ENCODE assay signal across 8 cellular contexts in the genomic region with DNA sequence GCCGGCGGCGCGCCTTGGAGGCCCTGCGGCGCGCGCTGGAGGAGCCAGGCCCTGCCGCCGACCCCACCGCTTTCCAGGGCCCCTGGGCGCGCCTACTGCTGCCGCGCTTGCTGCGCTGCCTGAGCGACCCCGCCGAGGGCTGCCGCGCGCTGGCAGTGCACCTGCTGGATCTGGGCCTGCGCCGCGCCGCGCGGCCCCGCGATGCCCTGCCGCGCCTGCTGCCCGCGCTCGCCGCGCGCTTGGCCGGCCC. TPM values are rescaled to one million over a fixed set of nuclear protein-coding genes. Genes with fewer than 3 reads are reported as not detected.
DNase-seq lines count a peak whose midpoint lies in the region; ATAC-seq lines count a peak whose summit lies in the region.

No MANE protein-coding gene starts in this region.

- no peaks in the 10 kb centered on the region for H3K4me1 ChIP-seq in aorta (ENCODE audit: control insufficient read depth in 1 of 2, insufficient read depth in 2 of 2, low read length in 2 of 2)

- H3K9me3 ChIP-seq in aorta (ENCODE audit: control insufficient read depth, low read length), result no peaks in the 10 kb centered on the region

- H3K36me3 ChIP-seq in aorta (ENCODE audit: control insufficient read depth in 1 of 2, insufficient read depth in 2 of 2, low read length in 1 of 2), result no peaks in the 10 kb centered on the region

- H3K4me3 Mint-ChIP-seq in activated T-helper 17 cell treated with anti-CD3 and anti-CD28 coated beads, Interleukin-2, amount 50 U/mL, for 72 hours, result peak overlapping the region; percentile 79

- DNase-seq in COR-L47 (lab: John Stamatoyannopoulos, UW), result peak; percentile 31
- no peak for DNase-seq in aorta
- DNase-seq in 8988T, result no peak
- no peak for DNase-seq in NCI-H1048 (lab: John Stamatoyannopoulos, UW)
- no peak for DNase-seq in HPDE6-E6E7 (ENCODE audit: extremely low spot score)

- peaks cover 19% of the 10 kb centered on the region for H3K4me1 Mint-ChIP-seq in activated T-helper 17 cell treated with anti-CD3 and anti-CD28 coated beads, Interleukin-2, amount 50 U/mL, for 72 hours

- ATAC-seq in HG02623 (IDR thresholded peaks at IDR 0.05; ENCODE audit: unreplicated experiment) (peak; percentile 28), aorta (ENCODE audit: low FRiP score) (no peak)
- peak; percentile 25 for ATAC-seq in activated T-helper 17 cell treated with anti-CD3 and anti-CD28 coated beads, Interleukin-2, amount 50 U/mL, for 72 hours (replicated peaks)

- intact Hi-C loops in aorta (cut with DNase I), result no loop called here

- peak overlapping the region; percentile 84 to 95 for H3K4me3 ChIP-seq in aorta (ENCODE audit: low read length in 2 of 2)

- 0 to 1% methylated on average over 20 to 39 of the region's 39 CpGs for WGBS in aorta, 2 donors

- H3K36me3 Mint-ChIP-seq in activated T-helper 17 cell treated with anti-CD3 and anti-CD28 coated beads, Interleukin-2, amount 50 U/mL, for 72 hours (ENCODE audit: low read depth), result peaks cover 34% of the 10 kb centered on the region

- H3K9me3 Mint-ChIP-seq in activated T-helper 17 cell treated with anti-CD3 and anti-CD28 coated beads, Interleukin-2, amount 50 U/mL, for 72 hours, result peaks cover 2% of the 10 kb centered on the region

- no peak overlapping the region for H3K27ac Mint-ChIP-seq in activated T-helper 17 cell treated with anti-CD3 and anti-CD28 coated beads, Interleukin-2, amount 50 U/mL, for 72 hours

- no peaks in the 10 kb centered on the region for H3K27me3 Mint-ChIP-seq in activated T-helper 17 cell treated with anti-CD3 and anti-CD28 coated beads, Interleukin-2, amount 50 U/mL, for 72 hours

- no peaks in the 10 kb centered on the region for H3K27me3 ChIP-seq in layer of hippocampus (ENCODE audit: control insufficient read depth, insufficient read depth, low read length)
- no peaks in the 10 kb centered on the region for H3K27me3 ChIP-seq in aorta (ENCODE audit: control insufficient read depth in 1 of 2, insufficient read depth in 2 of 2, low read length in 1 of 2)

- H3K27ac ChIP-seq in layer of hippocampus (ENCODE audit: low read depth, low read length) (peak overlapping the region; percentile 30), aorta (ENCODE audit: low read depth in 1 of 2, low read length in 2 of 2) (no peak overlapping the region)

RNA-seq across cellular contexts. Expression of gene DNAAF5, which starts 0.3 kb away (rescaled TPM):
- total RNA-seq in activated T-helper 17 cell treated with anti-CD3 and anti-CD28 coated beads, Interleukin-2, amount 50 U/mL, for 72 hours, result 10 to 100 TPM; 15.1 to 39.9 TPM
- 10 to 100 TPM; 12.4 to 16.6 TPM for total RNA-seq in aorta
- 10 to 100 TPM in 1 of 2 donors, 1 to 10 TPM in 1; 4.1 to 16.8 TPM for polyA plus RNA-seq in aorta

RNA-seq across cellular contexts. Expression of gene PRKAR1B, which starts 0.3 kb away (rescaled TPM):
- 10 to 100 TPM; 26.2 to 56.0 TPM for total RNA-seq in activated T-helper 17 cell treated with anti-CD3 and anti-CD28 coated beads, Interleukin-2, amount 50 U/mL, for 72 hours
- total RNA-seq in aorta, result 10 to 100 TPM in 1 of 2 donors, 1 to 10 TPM in 1; 6.6 to 13.7 TPM
- 10 to 100 TPM; 14.5 to 16.2 TPM for polyA plus RNA-seq in aorta
